In the genomic region with DNA sequence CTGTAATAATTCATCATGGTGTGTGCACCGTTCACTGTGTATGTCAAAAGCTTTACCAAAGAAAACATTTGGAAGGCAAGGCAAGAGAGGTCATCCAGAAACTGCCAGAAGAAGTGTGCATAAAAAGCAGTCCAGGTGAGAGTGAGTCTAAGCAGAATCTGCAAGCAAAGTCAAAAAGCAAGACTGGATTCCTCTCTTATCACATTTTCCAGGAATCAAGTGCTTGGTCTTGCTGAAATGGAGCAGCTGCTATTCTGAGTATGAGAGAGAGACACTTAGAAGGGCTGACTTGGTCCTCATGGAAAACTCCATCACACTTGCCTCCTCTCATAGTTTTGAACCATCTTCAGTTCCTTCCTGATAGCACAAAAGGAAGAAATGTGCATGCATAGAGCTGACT, we compare ENCODE assay signal across 30 cellular contexts.
"Had no signal": no experiment of that assay in that cellular context is flagged by ENCODE, and none has a peak within 500 bp of the region (broad histone marks: within the 10 kb centered on the region; RNA-seq: fewer than 3 reads in every experiment).

No MANE protein-coding gene starts in this region.

- DNase-seq: activated B cell treated with CpG ODN at 0.5 μM for 24 hours; activated CD4-positive, alpha-beta memory T cell treated with anti-CD3 and anti-CD28 coated beads, Interleukin-2, amount 10 ng/mL, durations not matched to agents 7 days and 5 days; activated CD4-positive, alpha-beta T cell treated with anti-CD3 and anti-CD28 coated beads for 48 hours; activated CD4-positive, alpha-beta T cell treated with anti-CD3 and anti-CD28 coated beads, Interleukin-2, amount 50 U/mL, for 4 hours; activated CD8-positive, alpha-beta memory T cell treated with anti-CD3 and anti-CD28 coated beads, Interleukin-2, amount 50 U/mL, for 48 hours; activated gamma-delta T cell; activated naive CD4-positive, alpha-beta T cell; activated naive CD4-positive, alpha-beta T cell treated with anti-CD3 and anti-CD28 coated beads, Interleukin-2, amount 50 U/mL, for 16 hours; activated T-cell treated with anti-CD3 and anti-CD28 coated beads for 4 hours; activated T-cell treated with anti-CD3 and anti-CD28 coated beads, Interleukin-2, amount 50 U/mL, for 24 hours; activated T-cell treated with anti-CD3 and anti-CD28 coated beads, Interleukin-2, amount 50 U/mL, for 72 hours; amniotic stem cell; aorta; body of pancreas; cortex of kidney; dermis blood vessel endothelial cell; effector CD8-positive, alpha-beta T cell; erythroblast; head of caudate nucleus; T-helper 17 cell; T1000; WERI-Rb-1 had no signal

- H3K4me1 Mint-ChIP-seq: central memory CD8-positive, alpha-beta T cell; T-helper 17 cell had no signal

- FAIRE-seq: colon, endometrium, endothelial cell of umbilical vein, frontal cortex had no signal

- H3K27me3 ChIP-seq: body of pancreas, esophagus muscularis mucosa had no signal

- H3K27ac Mint-ChIP-seq: activated B cell treated with CpG ODN at 0.5 μM for 24 hours; activated CD4-positive, alpha-beta memory T cell treated with anti-CD3 and anti-CD28 coated beads, Interleukin-2, amount 10 ng/mL, durations not matched to agents 7 days and 5 days; activated naive CD8-positive, alpha-beta T cell; activated T-cell treated with anti-CD3 and anti-CD28 coated beads, Interleukin-2, amount 50 U/mL, for 24 hours; activated T-cell treated with anti-CD3 and anti-CD28 coated beads, Interleukin-2, amount 50 U/mL, for 72 hours; T-helper 17 cell; T-helper 2 cell treated with Interferon-gamma antibody and Interleukin-4, amounts not matched to agents 5 μg/mL and 100 μg/mL, for 36 hours had no signal

- H3K4me3 Mint-ChIP-seq: activated B cell treated with CpG ODN at 0.5 μM for 24 hours; activated CD4-positive, alpha-beta memory T cell treated with anti-CD3 and anti-CD28 coated beads, Interleukin-2, amount 10 ng/mL, durations not matched to agents 7 days and 5 days; activated naive CD8-positive, alpha-beta T cell; activated T-cell treated with anti-CD3 and anti-CD28 coated beads, Interleukin-2, amount 50 U/mL, for 24 hours; activated T-cell treated with anti-CD3 and anti-CD28 coated beads, Interleukin-2, amount 50 U/mL, for 72 hours; central memory CD8-positive, alpha-beta T cell; T-helper 17 cell; T-helper 2 cell treated with Interferon-gamma antibody and Interleukin-4, amounts not matched to agents 5 μg/mL and 100 μg/mL, for 36 hours had no signal

- H3K9me3 Mint-ChIP-seq: activated B cell treated with CpG ODN at 0.5 μM for 24 hours; central memory CD8-positive, alpha-beta T cell had no signal

- H3K36me3 ChIP-seq: esophagus muscularis mucosa, WERI-Rb-1 had no signal

- H3K9me3 ChIP-seq: body of pancreas had no signal

- H3K4me1 ChIP-seq: body of pancreas, esophagus muscularis mucosa had no signal

- H3K27me3 Mint-ChIP-seq: activated B cell treated with CpG ODN at 0.5 μM for 24 hours; activated naive CD8-positive, alpha-beta T cell; central memory CD8-positive, alpha-beta T cell; T-helper 17 cell had no signal

- H3K27ac ChIP-seq: body of pancreas, esophagus muscularis mucosa, WERI-Rb-1 had no signal

- H3K4me3 ChIP-seq: body of pancreas, esophagus muscularis mucosa had no signal
